Comparison of ENCODE assay signal across 8 cellular contexts in genomic region chr11:57639321-57640067, GRCh38. TPM values are rescaled to one million over a fixed set of nuclear protein-coding genes. Genes with fewer than 3 reads are reported as not detected.
DNase-seq lines count a peak whose midpoint lies in the region; ATAC-seq and TF ChIP-seq lines count a peak whose summit lies in the region.

No MANE protein-coding gene starts in this region.

- POLR2A ChIA-PET in activated CD8-positive, alpha-beta T cell treated with anti-CD3 and anti-CD28 coated beads, Interleukin-2, amount 10 ng/mL, durations not matched to agents 7 days and 5 days (lab: Charles Lee), result interaction anchor here (0.8 to 5.0 kb wide), 5 partner anchors 9 to 162 kb away, joined by 3 to 34 read pairs (median 4); partner anchors contain the start of gene UBE2L6

- in situ Hi-C loops in transverse colon (cut with MboI; ENCODE audit: low pct_ligation_motif_present in 1 of 4, low pct_unique_long_range_greater_than_20kb in 1 of 4, low sequenced_read_pairs in 3 of 4), result loop anchor here (5.0 to 25.0 kb wide), 6 partner anchors 65 to 302 kb away; partner anchors contain the start of genes P2RX3 (in 2 of the 4), RTN4RL2 (in 2 of the 4), SSRP1 (in 2 of the 4) and UBE2L6 (in 1 of the 4)

- H3K27ac ChIP-seq in stomach (peak overlapping the region in 4 of 5 donors; percentile 15 to 85 (median 40)), adrenal gland (peak overlapping the region in 1 of 5 donors; percentile 73), MM.1S (ENCODE audit: low read length) (no peak overlapping the region), transverse colon (peak overlapping the region in 2 of 4 donors; percentile 83 to 86)

- no peak overlapping the region for H2AFZ ChIP-seq in MM.1S (ENCODE audit: low read length)

- H3K4me1 Mint-ChIP-seq in activated T-cell treated with anti-CD3 and anti-CD28 coated beads, Interleukin-2, amount 50 U/mL, for 4 hours (ENCODE audit: low read depth), result peaks cover 9% of the 10 kb centered on the region
- H3K4me1 Mint-ChIP-seq in activated CD8-positive, alpha-beta T cell treated with anti-CD3 and anti-CD28 coated beads, Interleukin-2, amount 10 ng/mL, durations not matched to agents 7 days and 5 days (ENCODE audit: low read depth), result peaks cover 28% of the 10 kb centered on the region

- H3K4me1 ChIP-seq in iPS-15b (ENCODE audit: control insufficient read depth, insufficient read depth, low read length), result peaks cover 28% of the 10 kb centered on the region
- peaks cover 23 to 52% (median 40%) of the 10 kb centered on the region in 4 donors for H3K4me1 ChIP-seq in stomach
- peaks cover 2 to 4% of the 10 kb centered on the region in 2 donors for H3K4me1 ChIP-seq in adrenal gland (replicated peaks in 1 of 2)
- peaks cover 3% of the 10 kb centered on the region; the same call in 1 of the 2 replicates for H3K4me1 ChIP-seq in MM.1S (ENCODE audit: low read length)
- peaks cover 1 to 36% (median 22%) of the 10 kb centered on the region in 4 donors for H3K4me1 ChIP-seq in transverse colon

- H3K9me3 ChIP-seq in iPS-15b (ENCODE audit: control insufficient read depth, insufficient read depth, low read length) (no peaks in the 10 kb centered on the region), stomach (no peaks in the 10 kb centered on the region), adrenal gland (replicated peaks in 1 of 3) (no peaks in the 10 kb centered on the region), MM.1S (replicated peaks; ENCODE audit: insufficient read depth, low read length) (no peaks in the 10 kb centered on the region), transverse colon (no peaks in the 10 kb centered on the region)

- H3K79me2 ChIP-seq in MM.1S (ENCODE audit: low read length), result no peaks in the 10 kb centered on the region

- H3K4me3 ChIP-seq in iPS-15b (ENCODE audit: low read depth, low read length) (peak overlapping the region; percentile 99), stomach (peak overlapping the region; percentile 73 to 90 (median 78)), adrenal gland (peak overlapping the region in 1 of 4 donors; percentile 75), MM.1S (ENCODE audit: low read length) (no peak overlapping the region), transverse colon (peak overlapping the region in 2 of 4 donors; percentile 57 to 74)

- H3K36me3 Mint-ChIP-seq in activated T-cell treated with anti-CD3 and anti-CD28 coated beads, Interleukin-2, amount 50 U/mL, for 4 hours (ENCODE audit: insufficient read depth), result no peaks in the 10 kb centered on the region
- no peaks in the 10 kb centered on the region for H3K36me3 Mint-ChIP-seq in activated CD8-positive, alpha-beta T cell treated with anti-CD3 and anti-CD28 coated beads, Interleukin-2, amount 10 ng/mL, durations not matched to agents 7 days and 5 days (ENCODE audit: low read depth)

- H4K20me1 ChIP-seq in MM.1S (ENCODE audit: insufficient read depth, low read length), result no peaks in the 10 kb centered on the region

- H3K9me2 ChIP-seq in MM.1S (replicated peaks; ENCODE audit: insufficient read depth, low read length), result no peaks in the 10 kb centered on the region

- intact Hi-C loops in stomach (cut with DNase I; ENCODE audit: low total_unique reads), result loop anchor here (2.0 to 10.0 kb wide), 2 partner anchors 71 to 295 kb away; no protein-coding TSS in a partner anchor
- intact Hi-C loops in adrenal gland (cut with DNase I), result loop anchor here (5.0 to 10.0 kb wide), 6 partner anchors 45 to 295 kb away; partner anchors contain the start of genes RTN4RL2 (in 1 of the 2), SERPING1 (in 1 of the 2) and UBE2L6 (in 1 of the 2)
- intact Hi-C loops in transverse colon (cut with DNase I; ENCODE audit: low total_unique reads), result no loop called here

- TF ChIP-seq POLR2A in stomach (IDR thresholded peaks at IDR 0.05), result no peak
- TF ChIP-seq POLR2A in adrenal gland (IDR thresholded peaks at IDR 0.05), result no peak
- TF ChIP-seq POLR2A in transverse colon (IDR thresholded peaks at IDR 0.05), result no peak

- no peaks in the 10 kb centered on the region for H3K9me3 Mint-ChIP-seq in activated T-cell treated with anti-CD3 and anti-CD28 coated beads, Interleukin-2, amount 50 U/mL, for 4 hours
- no peaks in the 10 kb centered on the region for H3K9me3 Mint-ChIP-seq in activated CD8-positive, alpha-beta T cell treated with anti-CD3 and anti-CD28 coated beads, Interleukin-2, amount 10 ng/mL, durations not matched to agents 7 days and 5 days (ENCODE audit: insufficient read depth)

- TF ChIP-seq EP300 in stomach (IDR thresholded peaks at IDR 0.05) (no peak), transverse colon (IDR thresholded peaks at IDR 0.05; ENCODE audit: low read depth) (no peak)

- H3K27me3 Mint-ChIP-seq in activated T-cell treated with anti-CD3 and anti-CD28 coated beads, Interleukin-2, amount 50 U/mL, for 4 hours (ENCODE audit: low read depth), result peaks cover 31% of the 10 kb centered on the region
- peaks cover 22% of the 10 kb centered on the region for H3K27me3 Mint-ChIP-seq in activated CD8-positive, alpha-beta T cell treated with anti-CD3 and anti-CD28 coated beads, Interleukin-2, amount 10 ng/mL, durations not matched to agents 7 days and 5 days (ENCODE audit: low read depth)

- WGBS in stomach, 5 donors, result 16 to 26% (median 21%) methylated on average over 10 to 15 of the region's 15 CpGs
- WGBS in adrenal gland, 4 donors, result 30 to 32% (median 31%) methylated on average over 10 to 15 of the region's 15 CpGs
- 39% methylated on average over 14 of the region's 15 CpGs; no CpG with 5 or more reads in 1 of the 2 donors for WGBS in transverse colon (ENCODE audit: low coverage in 1 of 2), 2 donors

- H3K27me3 ChIP-seq in iPS-15b (ENCODE audit: control insufficient read depth, insufficient read depth, low read length) (no peaks in the 10 kb centered on the region), stomach (peaks cover 0 to 25% (median 18%) of the 10 kb centered on the region in 3 donors), adrenal gland (no peaks in the 10 kb centered on the region), MM.1S (replicated peaks; ENCODE audit: insufficient read depth, low read length) (no peaks in the 10 kb centered on the region), transverse colon (peaks cover 28% of the 10 kb centered on the region)

- ATAC-seq in activated T-cell treated with anti-CD3 and anti-CD28 coated beads, Interleukin-2, amount 50 U/mL, for 4 hours, result peak in 1 of 2 donors; percentile 16
- ATAC-seq in activated CD8-positive, alpha-beta T cell treated with anti-CD3 and anti-CD28 coated beads, Interleukin-2, amount 10 ng/mL, durations not matched to agents 7 days and 5 days, result peak; percentile 41

- peaks cover 4% of the 10 kb centered on the region for H3K36me3 ChIP-seq in iPS-15b (ENCODE audit: control insufficient read depth, insufficient read depth, low read length)
- no peaks in the 10 kb centered on the region for H3K36me3 ChIP-seq in stomach
- no peaks in the 10 kb centered on the region for H3K36me3 ChIP-seq in adrenal gland (replicated peaks in 1 of 2)
- no peaks in the 10 kb centered on the region for H3K36me3 ChIP-seq in MM.1S (replicated peaks; ENCODE audit: insufficient read depth, low read length)
- no peaks in the 10 kb centered on the region for H3K36me3 ChIP-seq in transverse colon

- no peak for DNase-seq in activated T-cell treated with anti-CD3 and anti-CD28 coated beads, Interleukin-2, amount 50 U/mL, for 4 hours
- DNase-seq in activated T-cell treated with anti-CD3 and anti-CD28 coated beads for 4 hours (no peak), stomach (no peak), adrenal gland (no peak), MM.1S (no peak), transverse colon (no peak)
- DNase-seq in activated CD8-positive, alpha-beta T cell treated with anti-CD3 and anti-CD28 coated beads, Interleukin-2, amount 10 ng/mL, durations not matched to agents 7 days and 5 days, result no peak

- peak overlapping the region; percentile 98 for H3K9ac ChIP-seq in iPS-15b (ENCODE audit: low read depth, low read length)
- H3K9ac ChIP-seq in MM.1S (ENCODE audit: low read length), result no peak overlapping the region

- H3K4me2 ChIP-seq in MM.1S (ENCODE audit: low read depth, low read length), result no peak overlapping the region

- peak overlapping the region; percentile 83 for H3K4me3 Mint-ChIP-seq in activated T-cell treated with anti-CD3 and anti-CD28 coated beads, Interleukin-2, amount 50 U/mL, for 4 hours
- peak overlapping the region; percentile 77 for H3K4me3 Mint-ChIP-seq in activated CD8-positive, alpha-beta T cell treated with anti-CD3 and anti-CD28 coated beads, Interleukin-2, amount 10 ng/mL, durations not matched to agents 7 days and 5 days

- CTCF ChIA-PET in activated CD8-positive, alpha-beta T cell treated with anti-CD3 and anti-CD28 coated beads, Interleukin-2, amount 10 ng/mL, durations not matched to agents 7 days and 5 days (lab: Charles Lee), result interaction anchor here (0.9 to 16.2 kb wide), 19 partner anchors 8 to 294 kb away, joined by 3 to 421 read pairs (median 5); partner anchors contain the start of genes RTN4RL2, TIMM10, UBE2L6 and YPEL4

- H3F3A ChIP-seq in MM.1S (ENCODE audit: insufficient read depth, low read length), result peaks cover 5% of the 10 kb centered on the region; the same call in 1 of the 2 replicates

- TF ChIP-seq CTCF in stomach (IDR thresholded peaks at IDR 0.05) (no peak), adrenal gland (IDR thresholded peaks at IDR 0.05) (no peak), MM.1S (IDR thresholded peaks at IDR 0.05; ENCODE audit: low read length) (no peak), transverse colon (IDR thresholded peaks at IDR 0.05) (no peak)

- no peak overlapping the region for H3K27ac Mint-ChIP-seq in activated CD8-positive, alpha-beta T cell treated with anti-CD3 and anti-CD28 coated beads, Interleukin-2, amount 10 ng/mL, durations not matched to agents 7 days and 5 days

RNA-seq across cellular contexts. Expression of gene YPEL4, which starts 10.2 kb away (rescaled TPM):
- under 1 TPM in 1 of 3 donors, not detected in 2; 0.05 TPM for total RNA-seq in activated T-cell treated with anti-CD3 and anti-CD28 coated beads, Interleukin-2, amount 50 U/mL, for 4 hours
- under 1 TPM; 0.11 to 0.13 TPM for total RNA-seq in activated CD8-positive, alpha-beta T cell treated with anti-CD3 and anti-CD28 coated beads, Interleukin-2, amount 10 ng/mL, durations not matched to agents 7 days and 5 days
- total RNA-seq in stomach (1 to 10 TPM in 1 of 5 donors, under 1 TPM in 1, not detected in 3; 0.29 to 1.5 TPM), adrenal gland (1 to 10 TPM in 6 of 8 donors, under 1 TPM in 2; 0.18 to 4.4 (median 1.8) TPM), transverse colon (under 1 TPM in 2 of 4 donors, not detected in 2; 0.68 to 0.95 TPM)
- polyA plus RNA-seq in stomach (1 to 10 TPM in 1 of 3 donors, under 1 TPM in 2; 0.62 to 3.2 (median 0.68) TPM), adrenal gland (10 to 100 TPM in 1 of 3 donors, 1 to 10 TPM in 2; 1.6 to 15.7 (median 5.2) TPM)

RNA-seq across cellular contexts. Expression of gene CLP1, which starts 18.1 kb away (rescaled TPM):
- 10 to 100 TPM; 21.6 to 24.6 (median 22.0) TPM for total RNA-seq in activated T-cell treated with anti-CD3 and anti-CD28 coated beads, Interleukin-2, amount 50 U/mL, for 4 hours
- 10 to 100 TPM; 18.9 to 20.5 TPM for total RNA-seq in activated CD8-positive, alpha-beta T cell treated with anti-CD3 and anti-CD28 coated beads, Interleukin-2, amount 10 ng/mL, durations not matched to agents 7 days and 5 days
- total RNA-seq in stomach, result 10 to 100 TPM in 3 of 5 donors, 1 to 10 TPM in 1, not detected in 1; 2.7 to 14.0 (median 11.2) TPM
- polyA plus RNA-seq in stomach, result 10 to 100 TPM in 1 of 3 donors, 1 to 10 TPM in 2; 7.1 to 14.7 (median 9.2) TPM
- total RNA-seq in adrenal gland, result 10 to 100 TPM in 7 of 8 donors, 1 to 10 TPM in 1; 6.8 to 13.6 (median 12.0) TPM
- polyA plus RNA-seq in adrenal gland, result 10 to 100 TPM in 1 of 3 donors, 1 to 10 TPM in 2; 5.5 to 10.3 (median 6.5) TPM
- total RNA-seq in transverse colon, result 10 to 100 TPM in 2 of 4 donors, 1 to 10 TPM in 1, not detected in 1; 10.0 to 24.7 (median 11.6) TPM

RNA-seq across cellular contexts. Expression of gene ZDHHC5, which starts 28.4 kb away (rescaled TPM):
- total RNA-seq in activated T-cell treated with anti-CD3 and anti-CD28 coated beads, Interleukin-2, amount 50 U/mL, for 4 hours, result 10 to 100 TPM; 65.0 to 78.1 (median 73.8) TPM
- 10 to 100 TPM; 77.8 to 82.4 TPM for total RNA-seq in activated CD8-positive, alpha-beta T cell treated with anti-CD3 and anti-CD28 coated beads, Interleukin-2, amount 10 ng/mL, durations not matched to agents 7 days and 5 days
- total RNA-seq in stomach, result 10 to 100 TPM; 21.0 to 72.8 (median 39.8) TPM
- polyA plus RNA-seq in stomach, result 10 to 100 TPM; 11.2 to 21.9 (median 14.3) TPM
- total RNA-seq in adrenal gland, result 100 to 1,000 TPM in 1 of 8 donors, 10 to 100 TPM in 7; 29.6 to 111 (median 52.5) TPM
- polyA plus RNA-seq in adrenal gland, result 10 to 100 TPM; 28.2 to 69.4 (median 34.9) TPM
- total RNA-seq in transverse colon, result 10 to 100 TPM; 38.4 to 63.2 (median 57.6) TPM

RNA-seq across cellular contexts. Expression of gene SERPING1, which starts 42.0 kb away (rescaled TPM):
- 1 to 10 TPM in 2 of 3 donors, under 1 TPM in 1; 0.55 to 2.1 (median 1.7) TPM for total RNA-seq in activated T-cell treated with anti-CD3 and anti-CD28 coated beads, Interleukin-2, amount 50 U/mL, for 4 hours
- not detected for total RNA-seq in activated CD8-positive, alpha-beta T cell treated with anti-CD3 and anti-CD28 coated beads, Interleukin-2, amount 10 ng/mL, durations not matched to agents 7 days and 5 days
- total RNA-seq in stomach (100 to 1,000 TPM in 4 of 5 donors, 10 to 100 TPM in 1; 17.4 to 247 (median 153) TPM), adrenal gland (100 to 1,000 TPM in 7 of 8 donors, 10 to 100 TPM in 1; 96.9 to 423 (median 154) TPM), transverse colon (100 to 1,000 TPM in 2 of 4 donors, 10 to 100 TPM in 2; 65.7 to 143 (median 102) TPM)
- polyA plus RNA-seq in stomach (100 to 1,000 TPM in 2 of 3 donors, 10 to 100 TPM in 1; 84.4 to 212 (median 111) TPM), adrenal gland (100 to 1,000 TPM; 157 to 353 (median 220) TPM)
